ENCODE assay signal across 2 cellular contexts in the genomic region with DNA sequence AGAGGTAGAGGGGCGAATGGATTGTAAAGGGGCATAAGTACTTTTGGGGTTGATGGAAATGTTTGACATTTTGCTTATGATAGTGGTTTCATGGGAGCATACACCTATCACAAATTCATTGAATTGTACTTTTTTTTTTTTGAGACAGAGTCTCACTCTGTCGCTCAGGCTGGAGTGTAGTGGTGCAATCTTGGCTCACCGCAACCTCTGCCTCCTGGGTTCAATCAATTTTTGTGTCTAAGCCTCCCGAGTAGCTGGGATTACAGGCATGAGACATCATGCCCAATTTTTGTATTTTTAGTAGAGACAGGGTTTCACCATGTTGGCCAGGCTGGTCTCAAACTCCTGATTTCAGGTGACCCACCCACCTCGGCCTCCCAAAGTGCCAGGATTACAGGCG. TPM values are rescaled to one million over a fixed set of nuclear protein-coding genes. Genes with fewer than 3 reads are reported as not detected.
"Had no signal": no experiment of that assay in that cellular context is flagged by ENCODE, and none has a peak within 500 bp of the region (broad histone marks: within the 10 kb centered on the region; RNA-seq: fewer than 3 reads in every experiment).

No MANE protein-coding gene starts in this region.

RNA-seq across cellular contexts. Expression of gene SMYD1, which starts 22.1 kb away (rescaled TPM):
- total RNA-seq: G401, GM12878 had no signal

RNA-seq across cellular contexts. Expression of gene RNU2-63P, which starts 29.2 kb away (rescaled TPM):
- total RNA-seq: G401 had no signal
